Comparison of ENCODE assay signal across 24 cellular contexts in the genomic region with DNA sequence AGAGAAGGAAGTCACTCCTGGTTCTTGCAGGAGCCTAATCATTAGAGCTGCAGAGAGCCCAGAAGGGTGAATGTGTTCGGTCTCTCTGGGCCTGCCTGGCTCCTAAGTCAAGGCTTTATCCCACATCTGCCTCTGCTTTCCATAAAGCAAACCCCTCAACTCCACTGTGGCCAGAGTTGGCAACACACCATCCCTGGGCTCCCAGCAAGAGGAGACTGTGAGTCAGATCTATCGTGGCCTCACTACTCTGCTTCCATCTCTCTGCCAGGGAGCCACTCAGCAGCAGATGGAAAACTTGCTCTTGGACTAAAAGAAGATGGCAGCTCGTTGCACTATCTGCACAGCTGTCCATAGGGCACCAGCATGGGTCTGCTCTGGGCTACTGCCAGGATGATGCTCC.
"Had no signal": no experiment of that assay in that cellular context is flagged by ENCODE, and none has a peak within 500 bp of the region (broad histone marks: within the 10 kb centered on the region; RNA-seq: fewer than 3 reads in every experiment).

No MANE protein-coding gene starts in this region.

- H3K79me2 ChIP-seq: parathyroid adenoma had no signal

- H3K9me3 ChIP-seq: breast epithelium, mucosa of descending colon, sigmoid colon, tibial nerve had no signal

- H3K4me3 ChIP-seq: breast epithelium, coronary artery, mucosa of descending colon, sigmoid colon, spleen, tibial nerve had no signal

- ATAC-seq: activated CD4-positive, CD25-positive, alpha-beta regulatory T cell treated with anti-CD3 and anti-CD28 coated beads, Interleukin-2, amount 50 U/mL, for 24 hours; activated naive CD8-positive, alpha-beta T cell treated with anti-CD3 and anti-CD28 coated beads, Interleukin-2, amount 50 U/mL, for 24 hours; activated T-cell treated with anti-CD3 and anti-CD28 coated beads, Interleukin-2, amount 50 U/mL, for 4 hours; esophagus mucosa; mucosa of descending colon; naive thymus-derived CD8-positive, alpha-beta T cell had no signal

- H3K9ac ChIP-seq: parathyroid adenoma had no signal

- H3K27me3 ChIP-seq: breast epithelium, sigmoid colon, spleen, tibial nerve had no signal

- H3K36me3 ChIP-seq: breast epithelium, sigmoid colon, spleen, tibial nerve had no signal

- H3K27ac ChIP-seq: breast epithelium, coronary artery, parathyroid adenoma, sigmoid colon, spleen, tibial nerve had no signal

- H3K4me1 ChIP-seq: breast epithelium, parathyroid adenoma, sigmoid colon, spleen, tibial nerve had no signal

- DNase-seq: activated CD4-positive, alpha-beta T cell treated with anti-CD3 and anti-CD28 coated beads, Interleukin-2, amount 10 ng/mL, durations not matched to agents 7 days and 5 days; activated CD8-positive, alpha-beta memory T cell treated with anti-CD3 and anti-CD28 coated beads, Interleukin-2, amount 50 U/mL, for 4 hours; activated naive CD4-positive, alpha-beta T cell treated with anti-CD3 and anti-CD28 coated beads for 36 hours; activated naive CD8-positive, alpha-beta T cell treated with anti-CD3 and anti-CD28 coated beads, Interleukin-2, amount 50 U/mL, for 24 hours; activated T-cell treated with anti-CD3 and anti-CD28 coated beads, Interleukin-2, amount 50 U/mL, for 4 hours; anterior cingulate cortex; effector CD4-positive, alpha-beta T cell; foreskin fibroblast; mesenchymal stem cell; mucosa of descending colon; naive thymus-derived CD8-positive, alpha-beta T cell; sigmoid colon; spleen; stimulated activated CD8-positive, alpha-beta memory T cell treated with anti-CD3 and anti-CD28 coated beads, Interleukin-4, amount 100 ng/mL, for 48 hours; stimulated activated naive CD4-positive, alpha-beta T cell; substantia nigra; T1000 had no signal

- FAIRE-seq: urothelium cell line had no signal

- H2AFZ ChIP-seq: parathyroid adenoma had no signal
